Comparison of ENCODE assay signal across 9 cellular contexts in the genomic region with DNA sequence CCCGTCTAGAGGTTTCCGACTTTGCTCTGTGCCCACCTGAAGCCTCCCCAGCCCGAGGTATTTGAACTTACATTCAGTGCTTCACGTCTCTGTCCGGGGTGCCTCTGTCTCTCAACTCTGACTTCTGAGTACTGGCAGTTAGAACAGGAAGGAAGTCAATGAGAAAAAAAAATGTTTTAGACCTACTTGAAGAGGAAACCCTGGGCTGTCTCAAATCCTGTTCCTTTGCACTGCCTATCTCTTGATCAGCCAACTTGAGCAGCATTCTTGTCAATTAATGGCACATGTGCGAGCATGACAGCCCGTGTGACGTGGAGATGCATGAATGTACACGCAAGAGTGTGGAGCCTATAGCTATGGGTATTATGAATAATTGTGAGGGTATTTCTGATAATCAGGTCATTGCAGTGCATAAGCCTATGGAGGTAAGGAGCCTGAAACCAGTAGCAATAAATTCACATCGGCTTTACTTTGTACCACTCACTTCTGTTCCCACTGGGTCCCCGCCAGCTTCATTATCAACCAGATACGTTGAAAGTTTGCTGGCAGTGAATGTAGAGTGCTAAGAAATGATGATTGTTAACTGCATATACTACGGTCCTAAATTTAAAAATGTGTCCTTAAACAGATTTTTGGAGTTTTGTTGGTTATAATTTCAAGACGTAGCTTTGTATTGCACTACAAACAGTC. TPM values are rescaled to one million over a fixed set of nuclear protein-coding genes. Genes with fewer than 3 reads are reported as not detected.
DNase-seq lines count a peak whose midpoint lies in the region; ATAC-seq and TF ChIP-seq lines count a peak whose summit lies in the region.
"Had no signal": no experiment of that assay in that cellular context is flagged by ENCODE, and none has a peak within 500 bp of the region (broad histone marks: within the 10 kb centered on the region; RNA-seq: fewer than 3 reads in every experiment).

Gene ARHGDIB, minus strand, starts transcription at position 136 of the 690 bp plus-strand sequence. CDS start 10,889 bp downstream, outside the sequence.

- peaks cover 34% of the 10 kb centered on the region for H3K79me2 ChIP-seq in mammary epithelial cell (ENCODE audit: insufficient read depth, low read length)

- dilution Hi-C loops in mammary epithelial cell (cut with HindIII; ENCODE audit: low sequenced_read_pairs), result no loop called here

- H3K4me1 Mint-ChIP-seq in mesothelial cell of epicardium, result peaks cover 37% of the 10 kb centered on the region

- peaks cover 19% of the 10 kb centered on the region for H3K4me1 ChIP-seq in mammary epithelial cell (ENCODE audit: insufficient read depth, low read length)

- H3K27ac Mint-ChIP-seq in mesothelial cell of epicardium, result peak within 1 kb of the TSS; percentile 94

- ATAC-seq in HG03378 (IDR thresholded peaks at IDR 0.05; ENCODE audit: unreplicated experiment), result peak; percentile 71

- no peaks in the 10 kb centered on the region for H3K36me3 ChIP-seq in mammary epithelial cell (ENCODE audit: insufficient read depth, low read length)

- peak within 1 kb of the TSS; percentile 94 for H3K27ac ChIP-seq in mammary epithelial cell (ENCODE audit: insufficient read depth, low read depth, low read length)
- peak within 1 kb of the TSS; percentile 55 for H3K27ac ChIP-seq in substantia nigra (ENCODE audit: low read depth, low read length, poor library complexity, severe bottlenecking)

- 26% methylated on average over 14 of the region's 14 CpGs for WGBS in mammary epithelial cell (ENCODE audit: low coverage, missing lambda C conversion rate)

- no peaks in the 10 kb centered on the region for H3K27me3 ChIP-seq in mammary epithelial cell (ENCODE audit: insufficient read depth, low read length)

- H3K9me3 Mint-ChIP-seq in mesothelial cell of epicardium, result no peaks in the 10 kb centered on the region

- H3K4me3 ChIP-seq in mammary epithelial cell (replicated peaks in 1 of 3; ENCODE audit: insufficient read depth in 1 of 3, low read depth in 2 of 3, low read length in 3 of 3), result peak within 1 kb of the TSS; percentile 46 to 69 (median 59)

- peak; percentile 68 for DNase-seq in activated gamma-delta T cell treated with Interleukin-2 at 50 U/mL for 16 hours
- DNase-seq in activated gamma-delta T cell (lab: John Stamatoyannopoulos, UW), result no peak
- DNase-seq in mammary epithelial cell, result no peak
- DNase-seq in mesothelial cell of epicardium (ENCODE audit: low spot score in 2 of 2, unreplicated experiment in 2 of 2), result no peak
- peak in 1 of 49 donors; percentile 7 for DNase-seq in substantia nigra (lab: John Stamatoyannopoulos, UW)
- DNase-seq in NCI-H748 treated with DMSO at 0.1 percent for 48 hours (lab: John Stamatoyannopoulos, UW), result no peak

- peak within 1 kb of the TSS; percentile 82 for H3K9ac ChIP-seq in mammary epithelial cell (ENCODE audit: insufficient read depth, low read length)

- in situ Hi-C loops in mammary epithelial cell (cut with MboI; ENCODE audit: low sequenced_read_pairs in 2 of 2), result no loop called here

- intact Hi-C loops in T-helper 2 cell treated with Interferon-gamma antibody and Interleukin-4, amounts not matched to agents 100 ng/mL and 5 ng/mL, for 36 hours (cut with micrococcal nuclease), result loop anchor here (1.0 to 2.0 kb wide), 11 partner anchors 9 to 921 kb away; partner anchors contain the start of genes C12orf60, STRAP and WBP11
- intact Hi-C loops in mammary epithelial cell (cut with micrococcal nuclease), result no loop called here

- H3K36me3 Mint-ChIP-seq in mesothelial cell of epicardium, result no peaks in the 10 kb centered on the region

- TF ChIP-seq CTCF in mammary epithelial cell (conservative IDR thresholded peaks at IDR 0.05 in 1 of 2, IDR thresholded peaks at IDR 0.05 in 1 of 2; ENCODE audit: extremely low read depth in 1 of 2, insufficient read depth in 1 of 2, low read depth in 1 of 2, low read length in 2 of 2), result no peak
- no peak for TF ChIP-seq CTCF in mesothelial cell of epicardium (IDR thresholded peaks at IDR 0.05; ENCODE audit: unreplicated experiment)

- H2AFZ ChIP-seq in mammary epithelial cell (ENCODE audit: low read depth, low read length), result peak within 1 kb of the TSS; percentile 74

- H3K4me2 ChIP-seq in mammary epithelial cell (ENCODE audit: insufficient read depth, low read depth, low read length), result peak within 1 kb of the TSS; percentile 80

- BruUV-seq in mammary epithelial cell (replicated peaks; lab: Mats Ljungman, UMichigan), result no TSS peak

- H3K9me3 ChIP-seq in mammary epithelial cell (replicated peaks; ENCODE audit: insufficient read depth, low read length), result no peaks in the 10 kb centered on the region

- CTCF ChIA-PET in mammary epithelial cell (lab: Charles Lee; ENCODE audit: low non-redundant PET), result no interaction called here

- no peaks in the 10 kb centered on the region for H4K20me1 ChIP-seq in mammary epithelial cell (ENCODE audit: insufficient read depth, low read length)

- peak within 1 kb of the TSS; percentile 63 for H3K4me3 Mint-ChIP-seq in mesothelial cell of epicardium

- H3K27me3 Mint-ChIP-seq in mesothelial cell of epicardium (ENCODE audit: low read depth), result no peaks in the 10 kb centered on the region

RNA-seq across cellular contexts. Expression of gene ARHGDIB, which starts in this region (rescaled TPM):
- total RNA-seq in T-helper 2 cell treated with Interferon-gamma antibody and Interleukin-4, amounts not matched to agents 100 ng/mL and 5 ng/mL, for 36 hours, result 1,650 and 1,655 TPM in 2 replicates
- total RNA-seq in mammary epithelial cell (10 to 100 TPM in 1 of 2 donors, 1 to 10 TPM in 1; 5.0 to 24.0 TPM), mesothelial cell of epicardium (26.2 to 30.1 TPM (median 28.5 TPM) in 3 replicates)
- 231 TPM for polyA plus RNA-seq in mammary epithelial cell
- polyA minus RNA-seq in mammary epithelial cell, result 214 TPM
- total RNA-seq: myocyte had no signal

Comparison
In these comparisons a context has a peak if more than half of its experiments do, and no peak if none do; other contexts are left out.
1. RNA of gene ARHGDIB (total RNA-seq): 1,650 to 1,655 TPM in T-helper 2 cell treated with Interferon-gamma antibody and Interleukin-4, amounts not matched to agents 100 ng/mL and 5 ng/mL, for 36 hours; 26.2 to 30.1 TPM in mesothelial cell of epicardium and 5.0 to 24.0 TPM in mammary epithelial cell; every median in the first group is over 10 times any median in the second.